ENCODE assay signal across 14 cellular contexts in genomic region chr4:74621616-74622015, GRCh38.
DNase-seq lines count a peak whose midpoint lies in the region; ATAC-seq, FAIRE-seq and TF ChIP-seq lines count a peak whose summit lies in the region.
"Had no signal": no experiment of that assay in that cellular context is flagged by ENCODE, and none has a peak within 500 bp of the region (broad histone marks: within the 10 kb centered on the region; RNA-seq: fewer than 3 reads in every experiment).

No MANE protein-coding gene starts in this region.

- H3K4me2 ChIP-seq in PC-3 (ENCODE audit: low read length), result peak overlapping the region; percentile 1; the same call in 1 of the 2 replicates
- no peak overlapping the region for H3K4me2 ChIP-seq in endothelial cell of umbilical vein (ENCODE audit: insufficient read depth, low read length)
- H3K4me2 ChIP-seq: BLaER1 had no signal

- TF ChIP-seq POLR2A in endothelial cell of umbilical vein (IDR thresholded peaks at IDR 0.05; ENCODE audit: low read depth, low read length), result no peak

- no peaks in the 10 kb centered on the region for H3K9me3 ChIP-seq in PC-3 (ENCODE audit: low read length)
- no peaks in the 10 kb centered on the region for H3K9me3 ChIP-seq in endothelial cell of umbilical vein (replicated peaks; ENCODE audit: control insufficient read depth, insufficient read depth, low read length)
- no peaks in the 10 kb centered on the region for H3K9me3 ChIP-seq in pancreas
- H3K9me3 ChIP-seq: BLaER1 had no signal

- H4K20me1 ChIP-seq in PC-3 (ENCODE audit: low read length), result no peaks in the 10 kb centered on the region
- no peaks in the 10 kb centered on the region for H4K20me1 ChIP-seq in endothelial cell of umbilical vein (replicated peaks; ENCODE audit: control insufficient read depth, extremely low read depth, insufficient read depth, low read length)
- H4K20me1 ChIP-seq: BLaER1 had no signal

- DNase-seq in PC-3 (peak; percentile 58), endothelial cell of umbilical vein (ENCODE audit: low read depth, low spot score) (peak; percentile 67), pancreas (no peak), nucleus accumbens (lab: John Stamatoyannopoulos, UW) (no peak), NCI-H748 (lab: John Stamatoyannopoulos, UW; ENCODE audit: unreplicated experiment) (no peak)
- DNase-seq: CD4-positive, CD25-positive, alpha-beta regulatory T cell; DMS79; GOT3; H9 had no signal

- TF ChIP-seq CTCF in PC-3 (conservative IDR thresholded peaks at IDR 0.05; ENCODE audit: low read depth, low read length) (no peak), endothelial cell of umbilical vein (IDR thresholded peaks at IDR 0.05; ENCODE audit: extremely low read depth in 1 of 2, insufficient read depth in 1 of 2, low read depth in 1 of 2, low read length in 2 of 2) (no peak), pancreas (IDR thresholded peaks at IDR 0.05) (no peak)

- H3K9ac ChIP-seq in PC-3 (ENCODE audit: low read length), result peak overlapping the region; percentile 84
- no peak overlapping the region for H3K9ac ChIP-seq in endothelial cell of umbilical vein (replicated peaks; ENCODE audit: extremely low read depth, insufficient read depth, low read length)
- H3K9ac ChIP-seq: BLaER1 had no signal

- no peaks in the 10 kb centered on the region for H3K9me2 ChIP-seq in PC-3 (replicated peaks; ENCODE audit: low read length)

- H3K79me2 ChIP-seq in ACC112 (ENCODE audit: control insufficient read depth, insufficient read depth, low read length, unreplicated experiment), result no peaks in the 10 kb centered on the region
- no peaks in the 10 kb centered on the region for H3K79me2 ChIP-seq in PC-3 (ENCODE audit: low read length)
- no peaks in the 10 kb centered on the region for H3K79me2 ChIP-seq in endothelial cell of umbilical vein (ENCODE audit: control insufficient read depth, insufficient read depth, low read length)

- no peak overlapping the region for H3K4me3 ChIP-seq in ACC112 (ENCODE audit: low read depth, low read length)
- no peak overlapping the region for H3K4me3 ChIP-seq in PC-3 (ENCODE audit: low read length)
- no peak overlapping the region for H3K4me3 ChIP-seq in endothelial cell of umbilical vein (replicated peaks in 1 of 3; ENCODE audit: insufficient read depth in 1 of 3, low read depth in 1 of 3, low read length in 3 of 3)
- no peak overlapping the region for H3K4me3 ChIP-seq in pancreas
- H3K4me3 ChIP-seq: BLaER1 had no signal

- ATAC-seq in PC-3 (no peak), pancreas (no peak), GM19467 (IDR thresholded peaks at IDR 0.05; ENCODE audit: unreplicated experiment) (no peak)

- dilution Hi-C loops in endothelial cell of umbilical vein (cut with MboI; ENCODE audit: extremely low pct_ligation_motif_present, low sequenced_read_pairs), result no loop called here

- H3K27me3 ChIP-seq in ACC112 (ENCODE audit: insufficient read depth, low read length), result no peaks in the 10 kb centered on the region
- no peaks in the 10 kb centered on the region for H3K27me3 ChIP-seq in PC-3 (ENCODE audit: low read length)
- no peaks in the 10 kb centered on the region for H3K27me3 ChIP-seq in endothelial cell of umbilical vein (ENCODE audit: control insufficient read depth in 2 of 2, insufficient read depth in 2 of 2, low read length in 2 of 2)
- no peaks in the 10 kb centered on the region for H3K27me3 ChIP-seq in pancreas
- H3K27me3 ChIP-seq: BLaER1 had no signal

- H3K27ac ChIP-seq in ACC112 (ENCODE audit: low read depth, low read length), result peak overlapping the region; percentile 89; the same call in 1 of the 2 replicates
- peak overlapping the region; percentile 100 for H3K27ac ChIP-seq in PC-3 (ENCODE audit: low read length)
- H3K27ac ChIP-seq in endothelial cell of umbilical vein (ENCODE audit: insufficient read depth, low read depth, low read length), result peak overlapping the region; percentile 76
- H3K27ac ChIP-seq in pancreas, result no peak overlapping the region
- H3K27ac ChIP-seq: BLaER1 had no signal

- H3K9me1 ChIP-seq in endothelial cell of umbilical vein (replicated peaks; ENCODE audit: control insufficient read depth, extremely low read depth, insufficient read depth, low read length), result no peaks in the 10 kb centered on the region

- intact Hi-C loops in PC-3 (cut with micrococcal nuclease), result no loop called here
- intact Hi-C loops in endothelial cell of umbilical vein (cut with micrococcal nuclease), result loop anchor here (5.0 to 10.0 kb wide), 2 partner anchors 204 to 893 kb away; partner anchors contain the start of genes RCHY1 and THAP6
- intact Hi-C loops in pancreas (cut with DNase I), result no loop called here

- H3K4me1 ChIP-seq in ACC112 (ENCODE audit: control insufficient read depth, insufficient read depth, low read length, unreplicated experiment) (peaks cover 78% of the 10 kb centered on the region), PC-3 (ENCODE audit: insufficient read depth, low read length) (peaks cover 86% of the 10 kb centered on the region), endothelial cell of umbilical vein (ENCODE audit: control insufficient read depth, extremely low read depth, insufficient read depth, low read length) (peaks cover 84% of the 10 kb centered on the region), pancreas (no peaks in the 10 kb centered on the region)

- BruUV-seq in PC-3 (replicated peaks; lab: Mats Ljungman, UMichigan), result no TSS peak
- BruUV-seq in endothelial cell of umbilical vein (replicated peaks; lab: Mats Ljungman, UMichigan), result no TSS peak

- POLR2A ChIA-PET in PC-3 (lab: Charles Lee; ENCODE audit: unreplicated experiment) (no interaction called here), endothelial cell of umbilical vein (lab: Charles Lee) (no interaction called here)

- H3K36me3 ChIP-seq in ACC112 (ENCODE audit: insufficient read depth, low read length) (no peaks in the 10 kb centered on the region), PC-3 (ENCODE audit: low read depth, low read length) (no peaks in the 10 kb centered on the region), endothelial cell of umbilical vein (ENCODE audit: control insufficient read depth in 2 of 2, extremely low read depth in 1 of 2, insufficient read depth in 2 of 2, low read length in 2 of 2) (no peaks in the 10 kb centered on the region), pancreas (no peaks in the 10 kb centered on the region)
- H3K36me3 ChIP-seq: BLaER1 had no signal

- H2AFZ ChIP-seq in ACC112 (ENCODE audit: low read length, unreplicated experiment), result no peak overlapping the region
- H2AFZ ChIP-seq in PC-3 (ENCODE audit: low read length), result no peak overlapping the region
- H2AFZ ChIP-seq in endothelial cell of umbilical vein (ENCODE audit: low read depth, low read length), result no peak overlapping the region

- peaks cover 30% of the 10 kb centered on the region for H3F3A ChIP-seq in PC-3 (ENCODE audit: low read length, unreplicated experiment)

- FAIRE-seq in endothelial cell of umbilical vein (lab: Jason Lieb, UNC), result no peak
- FAIRE-seq in pancreas (lab: Jason Lieb, UNC), result peak; percentile 5
- FAIRE-seq: A204.1, GM12891 had no signal

- CTCF ChIA-PET in PC-3 (lab: Charles Lee) (no interaction called here), endothelial cell of umbilical vein (lab: Charles Lee) (interaction anchor here (0.7 to 6.7 kb wide), 8 partner anchors 11 to 245 kb away, joined by 3 to 66 read pairs (median 6); no protein-coding TSS in a partner anchor)

TF ChIP-seq in endothelial cell of umbilical vein, 7 proteins besides CTCF, POLR2A, EP300 and RAD21:
- TF ChIP-seq EZH2 (IDR thresholded peaks at IDR 0.05; ENCODE audit: borderline replicate concordance, low read depth, low read length, severe bottlenecking) (no peak), MAX (IDR thresholded peaks at IDR 0.05; ENCODE audit: insufficient read depth, insufficient read length) (no peak), MYC (IDR thresholded peaks at IDR 0.05; ENCODE audit: low read depth, low read length) (no peak), JUN (IDR thresholded peaks at IDR 0.05; ENCODE audit: borderline replicate concordance, insufficient read depth, insufficient read length, low read depth) (peak; percentile 28), POLR2AphosphoS5 (IDR thresholded peaks at IDR 0.05; ENCODE audit: insufficient read depth, low read depth, low read length) (no peak), FOS (IDR thresholded peaks at IDR 0.05; ENCODE audit: borderline replicate concordance, insufficient read depth, low read length) (peak; percentile 47), GATA2 (IDR thresholded peaks at IDR 0.05; ENCODE audit: insufficient read depth, insufficient read length, low read depth, low read length) (peak; percentile 36)

Comparison
In these comparisons a context has a peak if more than half of its experiments do, and no peak if none do; other contexts are left out.
1. H3K27ac ChIP-seq: peak in ACC112 (single experiment), PC-3 (single experiment) and endothelial cell of umbilical vein (single experiment); none in pancreas (0 of 4).
2. DNase-seq: peak in PC-3 (single experiment) and endothelial cell of umbilical vein (single experiment); none in pancreas (0 of 6), nucleus accumbens (0 of 56) and NCI-H748 (single experiment).